In genomic region chr6:99282479-99283062, GRCh38 we compare ENCODE assay signal across 8 cellular contexts.
DNase-seq lines count a peak whose midpoint lies in the region; ATAC-seq and TF ChIP-seq lines count a peak whose summit lies in the region.

No MANE protein-coding gene starts in this region.

- no peaks in the 10 kb centered on the region for H3K4me1 Mint-ChIP-seq in activated CD8-positive, alpha-beta T cell treated with anti-CD3 and anti-CD28 coated beads for 36 hours (ENCODE audit: low read depth)
- H3K4me1 Mint-ChIP-seq in activated CD8-positive, alpha-beta T cell treated with anti-CD3 and anti-CD28 coated beads, Interleukin-2, amount 10 ng/mL, durations not matched to agents 7 days and 5 days (ENCODE audit: low read depth): no peaks in the 10 kb centered on the region

- no peak overlapping the region for H3K4me3 Mint-ChIP-seq in activated CD8-positive, alpha-beta T cell treated with anti-CD3 and anti-CD28 coated beads for 36 hours
- H3K4me3 Mint-ChIP-seq in activated CD8-positive, alpha-beta T cell treated with anti-CD3 and anti-CD28 coated beads, Interleukin-2, amount 10 ng/mL, durations not matched to agents 7 days and 5 days: no peak overlapping the region

- peaks cover 11% of the 10 kb centered on the region for H3K27me3 Mint-ChIP-seq in activated CD8-positive, alpha-beta T cell treated with anti-CD3 and anti-CD28 coated beads for 36 hours
- peaks cover 17% of the 10 kb centered on the region for H3K27me3 Mint-ChIP-seq in activated CD8-positive, alpha-beta T cell treated with anti-CD3 and anti-CD28 coated beads, Interleukin-2, amount 10 ng/mL, durations not matched to agents 7 days and 5 days (ENCODE audit: low read depth)

- intact Hi-C loops in activated CD8-positive, alpha-beta T cell treated with anti-CD3 and anti-CD28 coated beads for 36 hours (cut with micrococcal nuclease): no loop called here

- CTCF ChIA-PET in activated CD8-positive, alpha-beta T cell treated with anti-CD3 and anti-CD28 coated beads for 36 hours (lab: Charles Lee): interaction anchor here (0.7 kb wide), 1 partner anchor 13 kb away, joined by 3 read pairs; no protein-coding TSS in a partner anchor
- CTCF ChIA-PET in activated CD8-positive, alpha-beta T cell treated with anti-CD3 and anti-CD28 coated beads, Interleukin-2, amount 10 ng/mL, durations not matched to agents 7 days and 5 days (lab: Charles Lee): no interaction called here

- no peaks in the 10 kb centered on the region for H3K36me3 Mint-ChIP-seq in activated CD8-positive, alpha-beta T cell treated with anti-CD3 and anti-CD28 coated beads for 36 hours (ENCODE audit: low read depth)
- H3K36me3 Mint-ChIP-seq in activated CD8-positive, alpha-beta T cell treated with anti-CD3 and anti-CD28 coated beads, Interleukin-2, amount 10 ng/mL, durations not matched to agents 7 days and 5 days (ENCODE audit: low read depth): no peaks in the 10 kb centered on the region

- H3K9me3 Mint-ChIP-seq in activated CD8-positive, alpha-beta T cell treated with anti-CD3 and anti-CD28 coated beads for 36 hours: no peaks in the 10 kb centered on the region
- no peaks in the 10 kb centered on the region for H3K9me3 Mint-ChIP-seq in activated CD8-positive, alpha-beta T cell treated with anti-CD3 and anti-CD28 coated beads, Interleukin-2, amount 10 ng/mL, durations not matched to agents 7 days and 5 days (ENCODE audit: insufficient read depth)

- ATAC-seq in activated CD8-positive, alpha-beta T cell treated with anti-CD3 and anti-CD28 coated beads for 36 hours: no peak
- ATAC-seq in activated CD8-positive, alpha-beta T cell treated with anti-CD3 and anti-CD28 coated beads, Interleukin-2, amount 10 ng/mL, durations not matched to agents 7 days and 5 days: no peak
- ATAC-seq in HG02623 (IDR thresholded peaks at IDR 0.05; ENCODE audit: unreplicated experiment) (no peak), HG02973 (IDR thresholded peaks at IDR 0.05; ENCODE audit: unreplicated experiment) (no peak)

- POLR2A ChIA-PET in activated CD8-positive, alpha-beta T cell treated with anti-CD3 and anti-CD28 coated beads for 36 hours (lab: Charles Lee): no interaction called here
- POLR2A ChIA-PET in activated CD8-positive, alpha-beta T cell treated with anti-CD3 and anti-CD28 coated beads, Interleukin-2, amount 10 ng/mL, durations not matched to agents 7 days and 5 days (lab: Charles Lee): no interaction called here

- H3K27ac Mint-ChIP-seq in activated CD8-positive, alpha-beta T cell treated with anti-CD3 and anti-CD28 coated beads for 36 hours: no peak overlapping the region
- H3K27ac Mint-ChIP-seq in activated CD8-positive, alpha-beta T cell treated with anti-CD3 and anti-CD28 coated beads, Interleukin-2, amount 10 ng/mL, durations not matched to agents 7 days and 5 days: no peak overlapping the region

- TF ChIP-seq CTCF in activated CD8-positive, alpha-beta T cell treated with anti-CD3 and anti-CD28 coated beads for 36 hours (IDR thresholded peaks at IDR 0.05): peak; percentile 42
- no peak for TF ChIP-seq CTCF in GM20000 (IDR thresholded peaks at IDR 0.05; ENCODE audit: extremely low read depth, missing control alignments)

- DNase-seq in activated CD8-positive, alpha-beta T cell treated with anti-CD3 and anti-CD28 coated beads for 36 hours: no peak
- no peak for DNase-seq in activated CD8-positive, alpha-beta T cell treated with anti-CD3 and anti-CD28 coated beads, Interleukin-2, amount 10 ng/mL, durations not matched to agents 7 days and 5 days
- DNase-seq in NCI-H2171 (lab: John Stamatoyannopoulos, UW) (peak; percentile 17), dedifferentiated amniotic fluid mesenchymal stem cell (ENCODE audit: extremely low spot score) (peak; percentile 52), superior temporal gyrus (ENCODE audit: extremely low spot score) (peak; percentile 68), GM20000 (ENCODE audit: low spot score) (no peak)

Comparison
In these comparisons a context has a peak if more than half of its experiments do, and no peak if none do; other contexts are left out.
1. DNase-seq: peak in NCI-H2171 (single experiment), dedifferentiated amniotic fluid mesenchymal stem cell (single experiment) and superior temporal gyrus (single experiment); none in activated CD8-positive, alpha-beta T cell treated with anti-CD3 and anti-CD28 coated beads for 36 hours (single experiment), activated CD8-positive, alpha-beta T cell treated with anti-CD3 and anti-CD28 coated beads, Interleukin-2, amount 10 ng/mL, durations not matched to agents 7 days and 5 days (single experiment) and GM20000 (single experiment).